8 cellular contexts compared by ENCODE assay signal in the genomic region with DNA sequence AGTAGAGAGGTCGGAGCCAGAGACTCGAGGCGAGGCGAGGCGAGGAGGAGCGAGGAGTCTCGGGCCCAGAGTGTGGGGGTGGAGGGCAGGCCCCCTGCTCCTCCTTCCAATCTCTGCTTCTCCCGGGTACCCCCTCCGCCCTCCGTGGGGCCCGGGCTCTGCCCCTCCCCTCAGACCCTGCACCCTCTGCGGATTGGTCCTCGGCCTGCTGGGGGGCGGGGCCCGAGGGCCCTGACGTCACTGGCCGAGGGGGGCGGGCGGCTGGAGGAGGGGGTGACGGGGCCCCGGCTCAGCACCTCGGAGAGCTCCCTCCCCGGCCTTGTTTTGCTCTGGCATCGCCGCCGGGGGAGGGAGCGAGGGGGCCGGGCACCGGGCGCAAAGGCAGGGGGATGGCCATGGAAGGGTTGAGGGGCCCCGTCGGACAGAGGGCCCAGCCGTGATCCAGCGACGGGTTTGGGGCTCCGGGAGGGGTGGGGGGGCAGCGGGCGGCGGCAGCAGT. TPM values are rescaled to one million over a fixed set of nuclear protein-coding genes. Genes with fewer than 3 reads are reported as not detected.
DNase-seq lines count a peak whose midpoint lies in the region; ATAC-seq, FAIRE-seq and TF ChIP-seq lines count a peak whose summit lies in the region.

A gene (plus strand): TSS at position 282 of the 499 bp plus-strand sequence. CDS start 232 bp downstream, outside the sequence.

- H3K79me1 ChIP-seq in H1 (ENCODE audit: low read depth, low read length), result no peaks in the 10 kb centered on the region

- no peak for TF ChIP-seq EP300 in H1 (IDR thresholded peaks at IDR 0.05; ENCODE audit: borderline replicate concordance in 1 of 2, low read depth in 2 of 2, low read length in 2 of 2)

- DNase-seq in BJ (ENCODE audit: low read depth) (no peak), NCI-H82 treated with DMSO at 0.1 percent for 48 hours (lab: John Stamatoyannopoulos, UW; ENCODE audit: unreplicated experiment) (peak; percentile 89), H1 (ENCODE audit: low read depth in 1 of 2, low spot score in 2 of 2) (peak in 1 of 2 experiments; percentile 99), memory B cell (ENCODE audit: low spot score in 2 of 2) (peak; percentile 84 to 87)
- peak; percentile 54 for DNase-seq in activated CD8-positive, alpha-beta memory T cell treated with anti-CD3 and anti-CD28 coated beads, Interleukin-2, amount 50 U/mL, for 24 hours (ENCODE audit: extremely low read depth)
- DNase-seq in stimulated activated CD4-positive, alpha-beta T cell treated with anti-CD3 and anti-CD28 coated beads, TNF-alpha, amount 100 ng/mL, for 4 hours (ENCODE audit: low read depth in 3 of 3), result peak; percentile 70 to 72 (median 72)

- TF ChIP-seq CTCF in BJ (IDR thresholded peaks at IDR 0.05; ENCODE audit: insufficient read depth, low read depth, low read length), result no peak
- no peak for TF ChIP-seq CTCF in H1 (IDR thresholded peaks at IDR 0.05; ENCODE audit: control extremely low read depth in 1 of 3, insufficient read depth in 1 of 3, low read depth in 1 of 3, low read length in 3 of 3)

- H2BK15ac ChIP-seq in H1 (ENCODE audit: low read length), result 0 out of 2 replicates have a peak within 1 kb of the TSS, but pooled peaks have one; percentile 88

- no peak within 1 kb of the TSS for H3K4ac ChIP-seq in H1 (replicated peaks; ENCODE audit: insufficient read length, low read depth, low read length)

- peak within 1 kb of the TSS; percentile 64 for H4K5ac ChIP-seq in H1 (ENCODE audit: insufficient read length, low read depth, low read length)

- peak within 1 kb of the TSS; percentile 61 for H3K4me3 Mint-ChIP-seq in memory B cell

- peak within 1 kb of the TSS; percentile 34 for H2BK120ac ChIP-seq in H1 (replicated peaks; ENCODE audit: low read depth, low read length)

- no peak within 1 kb of the TSS for H3K27ac Mint-ChIP-seq in memory B cell

- POLR2A ChIA-PET in BJ (lab: Charles Lee) (interaction anchor here (0.6 kb wide), 1 partner anchor 840 kb away, joined by 3 read pairs; a partner anchor contains a TSS), H1 (lab: Charles Lee; ENCODE audit: partially characterized antibody) (interaction anchor here (0.5 to 4.0 kb wide), 9 partner anchors 12 to 745 kb away, joined by 3 to 61 read pairs (median 4); a partner anchor contains a TSS)

- no peak for TF ChIP-seq RAD21 in H1 (IDR thresholded peaks at IDR 0.05 in 1 of 2, conservative IDR thresholded peaks at IDR 0.05 in 1 of 2; ENCODE audit: low read depth in 2 of 2, low read length in 2 of 2)

- ATAC-seq in HG03439 (IDR thresholded peaks at IDR 0.05; ENCODE audit: unreplicated experiment) (peak; percentile 53), memory B cell (ENCODE audit: low read depth) (peak; percentile 88), HG02623 (IDR thresholded peaks at IDR 0.05; ENCODE audit: unreplicated experiment) (no peak)

- peaks cover 0 to 6% of the 10 kb centered on the region in 2 experiments for H4K20me1 ChIP-seq in H1 (replicated peaks in 1 of 2; ENCODE audit: control insufficient read depth in 1 of 2, insufficient read depth in 2 of 2, low read length in 2 of 2)

- no peak within 1 kb of the TSS for H3K14ac ChIP-seq in H1 (ENCODE audit: insufficient read length)

- H4K91ac ChIP-seq in H1 (replicated peaks; ENCODE audit: insufficient read length, low read length), result no peak within 1 kb of the TSS

- H2AK5ac ChIP-seq in H1 (ENCODE audit: low read depth, low read length), result no peak within 1 kb of the TSS

- no peak within 1 kb of the TSS for H2BK20ac ChIP-seq in H1 (ENCODE audit: low read length)

- H3K56ac ChIP-seq in H1 (replicated peaks; ENCODE audit: insufficient read length, low read depth, low read length), result no peak within 1 kb of the TSS

- H3K36me3 Mint-ChIP-seq in memory B cell, result no peaks in the 10 kb centered on the region

- H3K23me2 ChIP-seq in H1 (ENCODE audit: low read depth, low read length), result peaks cover 6% of the 10 kb centered on the region

- H3K36me3 ChIP-seq in BJ (ENCODE audit: control insufficient read depth, insufficient read depth, low read length), result no peaks in the 10 kb centered on the region
- H3K36me3 ChIP-seq in H1 (ENCODE audit: control insufficient read depth in 2 of 4, insufficient read depth in 4 of 4, low read length in 3 of 4), result no peaks in the 10 kb centered on the region

- H3K18ac ChIP-seq in H1 (ENCODE audit: extremely low read depth, low read length), result peak within 1 kb of the TSS; percentile 78

- H3K4me3 ChIP-seq in BJ (ENCODE audit: low read depth, low read length), result peak within 1 kb of the TSS; percentile 48
- H3K4me3 ChIP-seq in H1 (ENCODE audit: extremely low read depth in 1 of 4, insufficient read depth in 2 of 4, low read depth in 3 of 4, low read length in 4 of 4), result peak within 1 kb of the TSS; percentile 43 to 67 (median 54)

- H4K8ac ChIP-seq in H1 (ENCODE audit: extremely low read depth, insufficient read depth, low read length), result no peak within 1 kb of the TSS; the same call in 1 of the 2 replicates

- H3K9ac ChIP-seq in H1 (replicated peaks in 1 of 4; ENCODE audit: extremely low read depth in 1 of 4, low read depth in 3 of 4, low read length in 3 of 4), result peak within 1 kb of the TSS in 2 of 4 experiments; percentile 13 to 16; a peak in 2 of 7 replicates

- 1% methylated on average over 13 of the region's 39 CpGs; no CpG with 5 or more reads in 1 of the 2 experiments for WGBS in H1 (ENCODE audit: extremely low coverage in 1 of 2, insufficient coverage in 1 of 2, insufficient read length in 1 of 2, insufficient replicate concordance in 2 of 2, low coverage in 1 of 2, low lambda C conversion rate in 2 of 2, missing lambda C conversion rate in 1 of 2), 2 experiments

- peak within 1 kb of the TSS; percentile 90 to 93 for H3K4me2 ChIP-seq in H1 (ENCODE audit: insufficient read depth in 1 of 2, low read depth in 2 of 2, low read length in 2 of 2)

- no peak within 1 kb of the TSS for H3K27ac ChIP-seq in H1 (ENCODE audit: low read depth, low read length)

- H3K27me3 Mint-ChIP-seq in memory B cell, result peaks cover 24% of the 10 kb centered on the region

- peaks cover 7 to 38% (median 26%) of the 10 kb centered on the region in 4 experiments for H3K4me1 ChIP-seq in H1 (replicated peaks in 1 of 4; ENCODE audit: control insufficient read depth in 3 of 4, insufficient read depth in 4 of 4, low read length in 3 of 4)

- no peaks in the 10 kb centered on the region for H3K9me3 Mint-ChIP-seq in memory B cell

- CTCF ChIA-PET in BJ (lab: Yijun Ruan, JAX) (interaction anchor here (0.8 to 1.2 kb wide), 3 partner anchors 8 to 87 kb away, joined by 3 to 7 read pairs (median 3); no protein-coding TSS in a partner anchor), H1 (lab: Charles Lee; ENCODE audit: partially characterized antibody) (interaction anchor here (0.6 to 3.7 kb wide), 8 partner anchors 11 to 1646 kb away, joined by 3 to 24 read pairs (median 4); a partner anchor contains a TSS)

- peak within 1 kb of the TSS; percentile 91 for H2BK5ac ChIP-seq in H1 (ENCODE audit: low read depth, low read length)

- H3K79me2 ChIP-seq in H1 (ENCODE audit: control insufficient read depth in 1 of 2, insufficient read depth in 2 of 2, low read length in 2 of 2), result no peaks in the 10 kb centered on the region

- H3K27me3 ChIP-seq in BJ (ENCODE audit: control insufficient read depth, insufficient read depth, low read length) (peaks cover 9% of the 10 kb centered on the region), H1 (replicated peaks in 1 of 4; ENCODE audit: control insufficient read depth in 3 of 4, extremely low read depth in 1 of 4, insufficient read depth in 3 of 4, low read length in 3 of 4) (no peaks in the 10 kb centered on the region; a peak in 2 of 7 replicates)

- peak in 1 of 2 experiments; percentile 46; a peak in 1 of 3 replicates for TF ChIP-seq POLR2A in H1 (IDR thresholded peaks at IDR 0.05; ENCODE audit: control extremely low read depth in 1 of 2, low read depth in 2 of 2, low read length in 2 of 2)

- H2AFZ ChIP-seq in H1 (ENCODE audit: low read length), result no peak within 1 kb of the TSS

- H3K9me3 ChIP-seq in H1 (ENCODE audit: insufficient read depth in 2 of 2, low read depth in 1 of 2, low read length in 1 of 2), result no peaks in the 10 kb centered on the region

- H3K4me1 Mint-ChIP-seq in memory B cell, result peaks cover 19% of the 10 kb centered on the region

- H2BK12ac ChIP-seq in H1 (ENCODE audit: low read depth, low read length), result peak within 1 kb of the TSS; percentile 80; the same call in 1 of the 2 replicates

- FAIRE-seq in H1 (lab: Jason Lieb, UNC), result no peak

- no peak within 1 kb of the TSS for H3K23ac ChIP-seq in H1 (ENCODE audit: insufficient read length)

TF ChIP-seq in H1, 55 proteins besides CTCF, POLR2A, EP300 and RAD21 (continues in another document):
- 0 out of 4 replicates have a peak, but pooled peaks of 1 of the 2 experiments have one; percentile 65 for TF ChIP-seq HDAC2 (IDR thresholded peaks at IDR 0.05; ENCODE audit: borderline replicate concordance in 1 of 2, low read depth in 2 of 2, low read length in 2 of 2)
- TF ChIP-seq, protein P1, sequence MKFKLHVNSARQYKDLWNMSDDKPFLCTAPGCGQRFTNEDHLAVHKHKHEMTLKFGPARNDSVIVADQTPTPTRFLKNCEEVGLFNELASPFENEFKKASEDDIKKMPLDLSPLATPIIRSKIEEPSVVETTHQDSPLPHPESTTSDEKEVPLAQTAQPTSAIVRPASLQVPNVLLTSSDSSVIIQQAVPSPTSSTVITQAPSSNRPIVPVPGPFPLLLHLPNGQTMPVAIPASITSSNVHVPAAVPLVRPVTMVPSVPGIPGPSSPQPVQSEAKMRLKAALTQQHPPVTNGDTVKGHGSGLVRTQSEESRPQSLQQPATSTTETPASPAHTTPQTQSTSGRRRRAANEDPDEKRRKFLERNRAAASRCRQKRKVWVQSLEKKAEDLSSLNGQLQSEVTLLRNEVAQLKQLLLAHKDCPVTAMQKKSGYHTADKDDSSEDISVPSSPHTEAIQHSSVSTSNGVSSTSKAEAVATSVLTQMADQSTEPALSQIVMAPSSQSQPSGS (IDR thresholded peaks at IDR 0.05; ENCODE audit: low read length), result peak; percentile 55; the same call in 1 of the 2 replicates
- TF ChIP-seq EGR1 (IDR thresholded peaks at IDR 0.05; ENCODE audit: borderline replicate concordance, low read depth, low read length), result peak; percentile 84; the same call in 1 of the 2 replicates
- no peak for TF ChIP-seq RNF2 (IDR thresholded peaks at IDR 0.05; ENCODE audit: borderline replicate concordance, low read depth, low read length, missing control alignments, poor library complexity, severe bottlenecking)

RNA-seq across cellular contexts. Expression of the gene that starts here (rescaled TPM):
- polyA plus RNA-seq in BJ (2011; rRNA removed) (0.31 and 0.58 TPM in 2 replicates), H1 (2011; rRNA removed) (13.8 and 15.6 TPM in 2 replicates)
- 0.14 TPM in 1 of 2 replicates, not detected in the other for polyA minus RNA-seq in BJ (2011; rRNA and poly(A)+ RNA removed)
- 6.1 and 6.4 TPM in 2 replicates for total RNA-seq in H1 (2021; fragmentation: NEBNext Ultra II Directional; extraction: Animal tissue kit (Norgen Biotek cat#: 25700))
- polyA plus RNA-seq in H1 (2011; cell fraction: cytosol; rRNA removed), result 11.9 TPM
- 23.7 TPM for polyA plus RNA-seq in H1 (2011; cell fraction: nucleus; rRNA removed)
- 4.5 to 8.2 TPM (median 6.2 TPM) in 4 replicates for polyA plus RNA-seq in H1 (2012, experiment 1 of 2)
- 5.1 TPM for polyA plus RNA-seq in H1 (2012, experiment 2 of 2)
- 4.7 TPM for polyA plus RNA-seq in H1 (2013, experiment 1 of 2)
- 4.5 TPM for polyA plus RNA-seq in H1 (2013, experiment 2 of 2)
- 3.8 and 4.3 TPM in 2 replicates for polyA minus RNA-seq in H1 (2011; rRNA and poly(A)+ RNA removed)
- 6.8 TPM for polyA minus RNA-seq in H1 (2011; cell fraction: cytosol; rRNA and poly(A)+ RNA removed)
- polyA minus RNA-seq in H1 (2011; cell fraction: nucleus; rRNA and poly(A)+ RNA removed), result 3.4 TPM
